9 cellular contexts compared by ENCODE assay signal in genomic region chr11:64060861-64061444, GRCh38. TPM values are rescaled to one million over a fixed set of nuclear protein-coding genes. Genes with fewer than 3 reads are reported as not detected.
DNase-seq lines count a peak whose midpoint lies in the region; ATAC-seq and TF ChIP-seq lines count a peak whose summit lies in the region.
"Had no signal": no experiment of that assay in that cellular context is flagged by ENCODE, and none has a peak within 500 bp of the region (broad histone marks: within the 10 kb centered on the region; RNA-seq: fewer than 3 reads in every experiment).

No MANE protein-coding gene starts in this region.

- TF ChIP-seq POLR2A in Peyer's patch (IDR thresholded peaks at IDR 0.05) = no peak

- peak overlapping the region; percentile 83 for H3K4me3 Mint-ChIP-seq in activated naive CD8-positive, alpha-beta T cell

- H3K27ac Mint-ChIP-seq in activated naive CD8-positive, alpha-beta T cell = no peak overlapping the region

- peaks cover 5% of the 10 kb centered on the region for H3K4me1 Mint-ChIP-seq in activated naive CD8-positive, alpha-beta T cell (ENCODE audit: low read depth)

- DNase-seq in NCI-H2029 (lab: John Stamatoyannopoulos, UW) = peak; percentile 26
- DNase-seq in NCI-H2029 treated with DMSO at 0.1 percent for 48 hours (lab: John Stamatoyannopoulos, UW) = no peak
- DNase-seq in Peyer's patch = peak in 2 of 3 donors; percentile 41 to 54
- DNase-seq in hippocampal formation (lab: John Stamatoyannopoulos, UW) = peak; percentile 17 to 56
- DNase-seq in OCI-M2 (lab: John Stamatoyannopoulos, UW; ENCODE audit: unreplicated experiment) = no peak

- TF ChIP-seq CTCF in Peyer's patch (IDR thresholded peaks at IDR 0.05) = no peak

- H3K27ac ChIP-seq in Peyer's patch (no peak overlapping the region), skin epidermis (no peak overlapping the region)
- H3K27ac ChIP-seq: C4-2B had no signal

- H3K36me3 ChIP-seq in Peyer's patch = no peaks in the 10 kb centered on the region

- H3K4me1 ChIP-seq in Peyer's patch = peaks cover 0 to 11% (median 0%) of the 10 kb centered on the region in 4 donors

- no peaks in the 10 kb centered on the region for H3K9me3 Mint-ChIP-seq in activated naive CD8-positive, alpha-beta T cell (ENCODE audit: low read depth)

- H3K9me3 ChIP-seq in Peyer's patch = no peaks in the 10 kb centered on the region

- ATAC-seq in GM19455 (IDR thresholded peaks at IDR 0.05; ENCODE audit: unreplicated experiment) = no peak

- H3K36me3 Mint-ChIP-seq in activated naive CD8-positive, alpha-beta T cell = no peaks in the 10 kb centered on the region

- peaks cover 1% of the 10 kb centered on the region for H3K27me3 Mint-ChIP-seq in activated naive CD8-positive, alpha-beta T cell

- no peaks in the 10 kb centered on the region for H3K27me3 ChIP-seq in Peyer's patch

- peak overlapping the region; percentile 14 to 48 (median 36) for H3K4me3 ChIP-seq in Peyer's patch
- peak overlapping the region; percentile 7 to 34 (median 18) for H3K4me3 ChIP-seq in skin epidermis

RNA-seq across cellular contexts. Expression of gene FLRT1, which starts 25.2 kb away (rescaled TPM):
- total RNA-seq in Peyer's patch = under 1 TPM in 1 of 4 donors, not detected in 3; 0.27 TPM

Comparison
In these comparisons a context has a peak if more than half of its experiments do, and no peak if none do; other contexts are left out.
1. DNase-seq: peak in NCI-H2029 (single experiment), Peyer's patch (2 of 3) and hippocampal formation (2 of 2); none in NCI-H2029 treated with DMSO at 0.1 percent for 48 hours (single experiment) and OCI-M2 (single experiment).